ENCODE assay signal across 21 cellular contexts in genomic region chr9:117887941-117888340, GRCh38.
"Had no signal": no experiment of that assay in that cellular context is flagged by ENCODE, and none has a peak within 500 bp of the region (broad histone marks: within the 10 kb centered on the region; RNA-seq: fewer than 3 reads in every experiment).

No MANE protein-coding gene starts in this region.

- H3K27me3 ChIP-seq: MG63 had no signal

- H3K27ac ChIP-seq: RWPE1 had no signal

- H3K36me3 ChIP-seq: MG63 had no signal

- H3K4me3 ChIP-seq: MG63 had no signal

- DNase-seq: KBM-7, MG63, NCI-H1092, NCI-H1105 treated with DMSO at 0.1 percent for 48 hours, NCI-H1417 treated with DMSO at 0.1 percent for 48 hours, NCI-H146, NCI-H187, NCI-H2029, NCI-H2081 treated with DMSO at 0.1 percent for 48 hours, NCI-H2171, NCI-H226, NCI-H446, NCI-H510A, NCI-H524 treated with DMSO at 0.1 percent for 48 hours, NCI-H69, NCI-H82, PC-3, SHP77 had no signal

- ATAC-seq: Panc1, PC-3, SK-N-SH treated with all-trans-retinoic acid at 6 μM for 48 hours had no signal

- H3K9me3 ChIP-seq: MG63 had no signal
